Comparison of ENCODE assay signal across 8 cellular contexts in genomic region chr9:92140074-92140753, GRCh38. TPM values are rescaled to one million over a fixed set of nuclear protein-coding genes. Genes with fewer than 3 reads are reported as not detected.
DNase-seq lines count a peak whose midpoint lies in the region; ATAC-seq and TF ChIP-seq lines count a peak whose summit lies in the region.

No MANE protein-coding gene starts in this region.

- 20 to 25% methylated on average over 11 to 13 of the region's 16 CpGs for WGBS in tibial nerve, 2 donors

- peak overlapping the region; percentile 74 for H3K4me2 ChIP-seq in parathyroid adenoma (ENCODE audit: low read length)

- H3K36me3 ChIP-seq in parathyroid adenoma (ENCODE audit: control insufficient read depth, insufficient read depth, low read length) (no peaks in the 10 kb centered on the region), tibial nerve (no peaks in the 10 kb centered on the region)

- no peak overlapping the region for H3K27ac ChIP-seq in foreskin keratinocyte
- no peak overlapping the region for H3K27ac ChIP-seq in parathyroid adenoma
- peak overlapping the region in 1 of 4 donors; percentile 41 for H3K27ac ChIP-seq in tibial nerve

- H3K9ac ChIP-seq in parathyroid adenoma: no peak overlapping the region

- no peak for TF ChIP-seq EP300 in tibial nerve (IDR thresholded peaks at IDR 0.05)

- peak; percentile 86 for TF ChIP-seq CTCF in foreskin keratinocyte (conservative IDR thresholded peaks at IDR 0.05)
- TF ChIP-seq CTCF in parathyroid adenoma (IDR thresholded peaks at IDR 0.05): peak; percentile 75
- peak; percentile 85 to 98 (median 92) for TF ChIP-seq CTCF in tibial nerve (IDR thresholded peaks at IDR 0.05)

- H3K4me1 ChIP-seq in foreskin keratinocyte (peaks cover 6% of the 10 kb centered on the region), parathyroid adenoma (no peaks in the 10 kb centered on the region), tibial nerve (peaks cover 0 to 28% (median 6%) of the 10 kb centered on the region in 4 donors)

- H3K4me3 ChIP-seq in parathyroid adenoma (ENCODE audit: low read depth, low read length): peak overlapping the region; percentile 36
- peak overlapping the region in 3 of 4 donors; percentile 24 to 54 (median 38) for H3K4me3 ChIP-seq in tibial nerve

- DNase-seq in NK-92 treated with Interleukin-12 subunit alpha and Interleukin-12 subunit beta, amount 100 ng/mL, for 24 hours (lab: John Stamatoyannopoulos, UW): peak; percentile 12
- DNase-seq in NK-92 (lab: John Stamatoyannopoulos, UW; ENCODE audit: unreplicated experiment) (no peak), KBM-7 (peak; percentile 78), SHP77 treated with DMSO at 0.1 percent for 48 hours (lab: John Stamatoyannopoulos, UW) (peak; percentile 30), foreskin keratinocyte (peak in 1 of 2 donors; percentile 36), tibial nerve (ENCODE audit: low spot score in 2 of 2) (peak; percentile 73 to 80)
- peak; percentile 90 for DNase-seq in activated effector memory CD4-positive, alpha-beta T cell treated with anti-CD3 and anti-CD28 coated beads, Interleukin-2, amount 50 U/mL, for 16 hours

- H2AFZ ChIP-seq in parathyroid adenoma: peak overlapping the region; percentile 52

- no peak for TF ChIP-seq POLR2A in tibial nerve (IDR thresholded peaks at IDR 0.05)

- H3K9me3 ChIP-seq in parathyroid adenoma (ENCODE audit: control insufficient read depth, low read length): no peaks in the 10 kb centered on the region
- no peaks in the 10 kb centered on the region for H3K9me3 ChIP-seq in tibial nerve

- H3K79me2 ChIP-seq in parathyroid adenoma: no peaks in the 10 kb centered on the region

- in situ Hi-C loops in KBM-7 (cut with MboI; ENCODE audit: low pct_unique_long_range_greater_than_20kb, low sequenced_read_pairs): loop anchor here (25.0 kb wide), 3 partner anchors 97 to 497 kb away; no protein-coding TSS in a partner anchor

- peak; percentile 54 for ATAC-seq in foreskin keratinocyte

- H3K27me3 ChIP-seq in foreskin keratinocyte (peaks cover 15% of the 10 kb centered on the region), parathyroid adenoma (ENCODE audit: control insufficient read depth, insufficient read depth, low read length) (no peaks in the 10 kb centered on the region), tibial nerve (peaks cover 0 to 3% of the 10 kb centered on the region in 2 donors)

RNA-seq across cellular contexts. Expression of gene SPTLC1, which starts 25.0 kb away (rescaled TPM):
- total RNA-seq in foreskin keratinocyte (76.0 and 82.5 TPM in 2 replicates), tibial nerve (10 to 100 TPM; 67.9 to 81.8 (median 76.0) TPM)
- polyA plus RNA-seq in foreskin keratinocyte: 30.2 and 36.6 TPM in 2 replicates
